In the genomic region with DNA sequence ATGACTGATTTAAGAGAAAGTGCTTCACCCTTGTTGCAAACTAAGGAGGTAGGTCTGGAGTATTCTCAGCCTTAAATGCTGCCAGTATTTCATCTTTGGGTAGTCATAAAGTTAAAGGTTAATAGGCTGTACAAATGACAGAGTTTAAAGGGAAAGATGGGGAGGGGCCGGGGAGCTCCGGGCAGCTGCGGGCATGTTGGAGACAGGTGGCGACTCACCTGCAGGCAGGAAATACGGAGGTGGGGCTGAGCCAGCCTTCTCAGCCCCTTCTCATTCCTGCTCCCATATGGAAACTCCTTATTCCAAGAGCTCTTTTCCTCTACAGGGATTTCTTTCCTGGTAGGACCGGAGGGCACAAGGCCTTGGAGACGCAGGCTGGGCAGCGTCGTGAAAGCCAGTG, we compare ENCODE assay signal across 1 cellular context.
TF ChIP-seq lines count a peak whose summit lies in the region.

No MANE protein-coding gene starts in this region.

TF ChIP-seq in HepG2, 621 proteins besides CTCF, POLR2A, EP300 and RAD21:
- TF ChIP-seq, protein P1, sequence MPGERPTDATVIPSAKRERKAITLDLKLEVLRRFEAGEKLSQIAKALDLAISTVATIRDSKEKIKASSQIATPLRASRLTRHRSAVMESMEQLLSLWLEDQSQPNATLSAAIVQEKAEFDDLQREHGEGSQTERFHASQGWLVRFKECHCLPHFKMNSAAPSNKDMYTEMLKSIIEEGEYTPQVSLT (CRISPR knock-in tag; IDR thresholded peaks at IDR 0.05; ENCODE audit: borderline replicate concordance, low read depth), result no peak
- TF ChIP-seq ZFP82 (CRISPR knock-in tag; IDR thresholded peaks at IDR 0.05; ENCODE audit: borderline replicate concordance) (no peak), SKI (IDR thresholded peaks at IDR 0.05; ENCODE audit: partially characterized antibody) (no peak), GFI1 (CRISPR knock-in tag; IDR thresholded peaks at IDR 0.05; ENCODE audit: borderline replicate concordance) (no peak), ZNF652 (CRISPR knock-in tag; IDR thresholded peaks at IDR 0.05; ENCODE audit: borderline replicate concordance, low read depth) (no peak), ZFYVE20 (CRISPR knock-in tag; IDR thresholded peaks at IDR 0.05; ENCODE audit: borderline replicate concordance, low read depth) (no peak)
